Comparison of ENCODE assay signal across 7 cellular contexts in genomic region chr10:102394801-102395676, GRCh38. TPM values are rescaled to one million over a fixed set of nuclear protein-coding genes. Genes with fewer than 3 reads are reported as not detected.
A peak's percentile ranks its signal among the peaks of the same experiment; 100 is the strongest.
DNase-seq lines count a peak whose midpoint lies in the region; ATAC-seq, FAIRE-seq and TF ChIP-seq lines count a peak whose summit lies in the region.

No MANE protein-coding gene starts in this region.

- TF ChIP-seq RAD21 in liver (IDR thresholded peaks at IDR 0.05) = no peak

- peaks cover 11 to 37% (median 17%) of the 10 kb centered on the region in 4 donors for H3K4me1 ChIP-seq in liver (ENCODE audit: control insufficient read depth in 4 of 4, insufficient read depth in 4 of 4, low read length in 3 of 4)

- peak overlapping the region; percentile 84 to 92 (median 87) for H3K4me3 ChIP-seq in liver (ENCODE audit: low read depth in 1 of 3, low read length in 3 of 3)

- H3K27ac ChIP-seq in liver (ENCODE audit: low read depth in 1 of 2, low read length in 2 of 2) = peak overlapping the region; percentile 96 to 99

- no peaks in the 10 kb centered on the region for H3K27me3 ChIP-seq in liver (ENCODE audit: control insufficient read depth in 4 of 4, insufficient read depth in 4 of 4, low read length in 3 of 4)

- peak overlapping the region; percentile 67 to 82 for H3K9ac ChIP-seq in liver (ENCODE audit: low read depth in 1 of 2, low read length in 2 of 2)

- TF ChIP-seq POLR2A in GM12891 (IDR thresholded peaks at IDR 0.05; ENCODE audit: low read depth, low read length) = peak; percentile 79

- WGBS in liver = under 1% methylated on average over 55 of the region's 55 CpGs

- DNase-seq in GM12891 (ENCODE audit: insufficient read length, low spot score) (peak; percentile 84), NCI-H460 (ENCODE audit: extremely low read depth, low read depth) (peak; percentile 82), dermis blood vessel endothelial cell (peak; percentile 90)
- DNase-seq in activated CD4-positive, alpha-beta T cell treated with anti-CD3 and anti-CD28 coated beads, Interleukin-2, amount 50 U/mL, for 4 hours = peak; percentile 87 to 89
- peak; percentile 88 for DNase-seq in stimulated activated CD4-positive, alpha-beta T cell treated with anti-CD3 and anti-CD28 coated beads, Interleukin-2, amount 100 ng/mL, for 4 hours (ENCODE audit: low read depth)

- TF ChIP-seq CTCF in liver (IDR thresholded peaks at IDR 0.05; ENCODE audit: low read depth, low read length, missing input control) = no peak

- H3K9me3 ChIP-seq in liver (ENCODE audit: control insufficient read depth in 4 of 4, low read length in 3 of 4) = no peaks in the 10 kb centered on the region

- FAIRE-seq in GM12891 (lab: Jason Lieb, UNC) = peak; percentile 91

- peaks cover 0 to 8% (median 1%) of the 10 kb centered on the region in 4 donors for H3K36me3 ChIP-seq in liver (ENCODE audit: control insufficient read depth in 4 of 4, insufficient read depth in 3 of 4, low read depth in 1 of 4, low read length in 3 of 4)

- ATAC-seq in HG02852 (IDR thresholded peaks at IDR 0.05; ENCODE audit: unreplicated experiment) = peak; percentile 28

TF ChIP-seq in GM12891, 5 proteins besides CTCF, POLR2A, EP300 and RAD21:
- TF ChIP-seq TAF1 (IDR thresholded peaks at IDR 0.05; ENCODE audit: low read depth, low read length) (peak; percentile 8), SPI1 (IDR thresholded peaks at IDR 0.05; ENCODE audit: low read depth, low read length) (no peak), POU2F2 (IDR thresholded peaks at IDR 0.05; ENCODE audit: low read depth, low read length) (no peak; the same call in 1 of the 2 replicates), POLR2AphosphoS5 (IDR thresholded peaks at IDR 0.05; ENCODE audit: low read depth, low read length) (peak; percentile 90), PAX5 (IDR thresholded peaks at IDR 0.05; ENCODE audit: insufficient read depth, low read length, severe bottlenecking) (no peak)

TF ChIP-seq in liver, 16 proteins besides CTCF, POLR2A, EP300 and RAD21:
- TF ChIP-seq HNF4G (IDR thresholded peaks at IDR 0.05) (no peak), SP1 (IDR thresholded peaks at IDR 0.05) (peak; percentile 67), REST (IDR thresholded peaks at IDR 0.05) (peak; percentile 25), GABPA (IDR thresholded peaks at IDR 0.05 in 1 of 2, conservative IDR thresholded peaks at IDR 0.05 in 1 of 2) (peak in 1 of 2 donors; percentile 72), JUND (IDR thresholded peaks at IDR 0.05) (peak in 1 of 2 donors; percentile 20), EGR1 (IDR thresholded peaks at IDR 0.05; ENCODE audit: low read depth in 2 of 2) (no peak)

RNA-seq across cellular contexts. Expression of gene NFKB2, which starts 0.5 kb away (rescaled TPM):
- 125 TPM for polyA plus RNA-seq in GM12891 (2012; ENCODE audit: low read depth, missing spikeins)
- 51.9 and 58.6 TPM in 2 replicates for total RNA-seq in NCI-H460 (2014; rRNA removed; shearing (Covaris generic))
- 68.8 and 85.4 TPM in 2 replicates for polyA plus RNA-seq in NCI-H460 (2014; cell fraction: nucleus; rRNA removed)
- total RNA-seq in dermis blood vessel endothelial cell (33.0 and 35.7 TPM in 2 replicates), liver (1 to 10 TPM; 7.1 to 8.5 TPM)
- 1 to 10 TPM; 1.8 to 7.2 TPM for polyA plus RNA-seq in liver

RNA-seq across cellular contexts. Expression of gene PSD, which starts 23.5 kb away (rescaled TPM):
- polyA plus RNA-seq in GM12891 (2012; ENCODE audit: low read depth, missing spikeins) = 2.7 TPM
- total RNA-seq in NCI-H460 (2014; rRNA removed; shearing (Covaris generic)) = 0.29 and 0.32 TPM in 2 replicates
- 1.4 and 1.7 TPM in 2 replicates for polyA plus RNA-seq in NCI-H460 (2014; cell fraction: nucleus; rRNA removed)
- total RNA-seq in dermis blood vessel endothelial cell (0.23 and 0.34 TPM in 2 replicates), liver (under 1 TPM; 0.56 to 0.59 TPM)
- 1 to 10 TPM in 1 of 2 donors, under 1 TPM in 1; 0.84 to 1.3 TPM for polyA plus RNA-seq in liver

RNA-seq across cellular contexts. Expression of gene FBXL15, which starts 25.6 kb away (rescaled TPM):
- 8.4 TPM for polyA plus RNA-seq in GM12891 (2012; ENCODE audit: low read depth, missing spikeins)
- 13.7 and 18.1 TPM in 2 replicates for total RNA-seq in NCI-H460 (2014; rRNA removed; shearing (Covaris generic))
- 31.3 and 38.5 TPM in 2 replicates for polyA plus RNA-seq in NCI-H460 (2014; cell fraction: nucleus; rRNA removed)
- 9.7 and 12.6 TPM in 2 replicates for total RNA-seq in dermis blood vessel endothelial cell
- 1 to 10 TPM; 4.4 to 5.8 TPM for total RNA-seq in liver
- polyA plus RNA-seq in liver = 10 to 100 TPM; 14.3 to 14.4 TPM

RNA-seq across cellular contexts. Expression of gene CUEDC2, which starts 37.3 kb away (rescaled TPM):
- polyA plus RNA-seq in GM12891 (2012; ENCODE audit: low read depth, missing spikeins) = 78.9 TPM
- total RNA-seq in NCI-H460 (2014; rRNA removed; shearing (Covaris generic)) = 51.7 and 55.3 TPM in 2 replicates
- 82.1 and 118 TPM in 2 replicates for polyA plus RNA-seq in NCI-H460 (2014; cell fraction: nucleus; rRNA removed)
- 48.5 and 51.2 TPM in 2 replicates for total RNA-seq in dermis blood vessel endothelial cell
- 10 to 100 TPM; 14.4 to 14.6 TPM for total RNA-seq in liver
- polyA plus RNA-seq in liver = 10 to 100 TPM; 33.6 to 36.1 TPM

RNA-seq across cellular contexts. Expression of gene C10orf95, which starts 56.3 kb away (rescaled TPM):
- 0.59 TPM for polyA plus RNA-seq in GM12891 (2012; ENCODE audit: low read depth, missing spikeins)
- total RNA-seq in NCI-H460 (2014; rRNA removed; shearing (Covaris generic)) = 0.37 and 0.55 TPM in 2 replicates
- 0.11 and 0.60 TPM in 2 replicates for polyA plus RNA-seq in NCI-H460 (2014; cell fraction: nucleus; rRNA removed)
- total RNA-seq in dermis blood vessel endothelial cell = 0.05 TPM in 1 of 2 replicates, not detected in the other
- total RNA-seq in liver = under 1 TPM in 1 of 2 donors, not detected in 1; 0.09 TPM
- under 1 TPM in 1 of 2 donors, not detected in 1; 0.24 TPM for polyA plus RNA-seq in liver

Comparison
In these comparisons a context has a peak if more than half of its experiments do, and no peak if none do; other contexts are left out.
1. Peak in every context shown above with its lines: DNase-seq, ATAC-seq, H3K4me3 ChIP-seq and H3K27ac ChIP-seq.